ENCODE assay signal across 8 cellular contexts in the genomic region with DNA sequence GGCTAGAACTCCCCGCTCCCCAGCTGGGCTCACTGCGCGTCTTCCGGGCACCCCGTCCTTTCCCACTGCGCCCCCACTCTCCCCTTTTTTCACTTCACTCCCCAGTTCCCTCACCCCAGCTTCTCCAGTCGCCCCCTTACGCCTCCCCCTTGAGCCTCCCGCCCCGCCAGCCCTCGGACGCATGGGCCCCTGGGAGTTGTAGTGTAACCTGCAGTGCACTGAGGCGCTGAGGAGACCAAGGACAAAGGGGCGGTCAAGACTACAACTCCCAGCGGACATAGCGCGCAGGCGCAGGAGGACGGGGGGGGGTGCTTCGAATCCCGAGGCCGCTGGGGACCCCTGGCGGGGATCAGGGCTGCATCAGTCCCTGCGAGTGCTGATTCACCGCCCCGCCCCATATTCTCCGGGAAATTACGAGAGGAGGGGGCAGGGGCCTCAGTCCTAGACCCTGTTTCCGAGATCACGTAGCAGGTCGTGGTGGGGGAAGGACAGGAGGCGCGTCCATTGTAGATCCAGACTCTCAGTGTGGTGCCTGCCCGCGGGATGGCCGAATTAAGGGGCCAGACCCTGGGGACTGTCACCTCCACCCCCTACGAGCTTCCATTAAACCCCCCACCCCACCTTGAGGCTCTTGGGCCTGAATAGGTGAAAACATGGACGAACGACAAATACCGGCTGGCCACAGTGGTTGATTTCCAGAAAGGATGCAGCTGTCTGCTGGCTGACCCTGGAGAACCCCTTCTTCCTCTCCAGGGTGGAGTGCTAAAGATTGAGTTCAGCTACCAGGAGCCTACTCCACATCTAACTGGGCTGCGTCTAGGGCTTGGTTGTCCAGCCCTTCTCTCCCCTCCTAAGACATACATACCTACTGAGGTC. TPM values are rescaled to one million over a fixed set of nuclear protein-coding genes. Genes with fewer than 3 reads are reported as not detected.
DNase-seq lines count a peak whose midpoint lies in the region; ATAC-seq, FAIRE-seq and TF ChIP-seq lines count a peak whose summit lies in the region.

No MANE protein-coding gene starts in this region.

- H3K9ac ChIP-seq in smooth muscle cell (ENCODE audit: low read depth), result peak overlapping the region; percentile 100

- H3K36me3 ChIP-seq in bronchial epithelial cell (ENCODE audit: control insufficient read depth, insufficient read depth, low read length) (peaks cover 5% of the 10 kb centered on the region), smooth muscle cell (ENCODE audit: low read depth) (no peaks in the 10 kb centered on the region)

- peak overlapping the region; percentile 80 for H3K4me3 ChIP-seq in WI38 (ENCODE audit: low read depth, low read length)
- peak overlapping the region; percentile 100 for H3K4me3 ChIP-seq in bronchial epithelial cell (ENCODE audit: low read depth, low read length)
- H3K4me3 ChIP-seq in smooth muscle cell, result peak overlapping the region; percentile 87

- peaks cover 30% of the 10 kb centered on the region for H3K4me1 ChIP-seq in smooth muscle cell (ENCODE audit: low read depth)

- H3K9me3 ChIP-seq in smooth muscle cell (replicated peaks; ENCODE audit: low read depth), result no peaks in the 10 kb centered on the region

- peak overlapping the region; percentile 64 for H2AFZ ChIP-seq in smooth muscle cell (ENCODE audit: low read depth)

- ATAC-seq in GM18909 (IDR thresholded peaks at IDR 0.05; ENCODE audit: poor library complexity, unreplicated experiment) (peak; percentile 92), HG03175 (IDR thresholded peaks at IDR 0.05; ENCODE audit: unreplicated experiment) (peak; percentile 90)

- peaks cover 39% of the 10 kb centered on the region for H4K20me1 ChIP-seq in smooth muscle cell (ENCODE audit: low read depth)

- H3K4me2 ChIP-seq in smooth muscle cell, result peak overlapping the region; percentile 89

- WGBS in smooth muscle cell (ENCODE audit: low lambda C conversion rate), result 4% methylated on average over 30 of the region's 41 CpGs

- H3K27ac ChIP-seq in smooth muscle cell (ENCODE audit: low read depth), result peak overlapping the region; percentile 99

- peak; percentile 68 for TF ChIP-seq CTCF in WI38 (IDR thresholded peaks at IDR 0.05; ENCODE audit: low read depth, low read length)
- TF ChIP-seq CTCF in bronchial epithelial cell (IDR thresholded peaks at IDR 0.05; ENCODE audit: insufficient read depth, low read length, severe bottlenecking), result peak; percentile 77
- TF ChIP-seq CTCF in smooth muscle cell (IDR thresholded peaks at IDR 0.05; ENCODE audit: borderline replicate concordance, insufficient read depth, poor library complexity, severe bottlenecking), result peak; percentile 52

- H3F3A ChIP-seq in smooth muscle cell (ENCODE audit: low read depth), result peaks cover 12% of the 10 kb centered on the region

- H3K79me2 ChIP-seq in smooth muscle cell (ENCODE audit: low read depth), result peaks cover 44% of the 10 kb centered on the region

- DNase-seq in AG08396 (ENCODE audit: low spot score), result peak; percentile 97
- DNase-seq in NCI-H2227 (lab: John Stamatoyannopoulos, UW; ENCODE audit: unreplicated experiment), result peak; percentile 99
- DNase-seq in bronchial epithelial cell (ENCODE audit: low read depth), result peak; percentile 92
- DNase-seq in iPS-NIHi7 (ENCODE audit: extremely low spot score), result peak; percentile 97
- DNase-seq in smooth muscle cell (lab: John Stamatoyannopoulos, UW; ENCODE audit: unreplicated experiment), result peak; percentile 99

- no peaks in the 10 kb centered on the region for H3K27me3 ChIP-seq in bronchial epithelial cell (ENCODE audit: control insufficient read depth, insufficient read depth, low read length)
- H3K27me3 ChIP-seq in smooth muscle cell (ENCODE audit: low read depth), result no peaks in the 10 kb centered on the region

- FAIRE-seq in bronchial epithelial cell (lab: Jason Lieb, UNC), result no peak

RNA-seq across cellular contexts. Expression of a gene that starts 0.6 kb away (rescaled TPM):
- 112 and 142 TPM in 2 replicates for total RNA-seq in bronchial epithelial cell
- total RNA-seq in smooth muscle cell, result 132 and 142 TPM in 2 replicates
- 17.6 and 21.1 TPM in 2 replicates for polyA plus RNA-seq in smooth muscle cell

RNA-seq across cellular contexts. Expression of a gene that starts 50.1 kb away (rescaled TPM):
- total RNA-seq in bronchial epithelial cell (0.79 and 1.3 TPM in 2 replicates), smooth muscle cell (2.3 and 3.7 TPM in 2 replicates)
- polyA plus RNA-seq in smooth muscle cell, result 2.2 and 7.1 TPM in 2 replicates

RNA-seq across cellular contexts. Expression of a gene that starts 56.9 kb away (rescaled TPM):
- total RNA-seq in bronchial epithelial cell, result 36.1 and 164 TPM in 2 replicates
- total RNA-seq in smooth muscle cell, result 374 and 484 TPM in 2 replicates
- 1,842 and 2,006 TPM in 2 replicates for polyA plus RNA-seq in smooth muscle cell

Comparison
In these comparisons a context has a peak if more than half of its experiments do, and no peak if none do; other contexts are left out.
1. Peak in every context shown above with its lines: DNase-seq, ATAC-seq, H3K4me3 ChIP-seq and H3K27ac ChIP-seq.